Comparison of ENCODE assay signal across 20 cellular contexts in genomic region chr16:23554536-23554935, GRCh38. TPM values are rescaled to one million over a fixed set of nuclear protein-coding genes. Genes with fewer than 3 reads are reported as not detected.
DNase-seq lines count a peak whose midpoint lies in the region; ATAC-seq and TF ChIP-seq lines count a peak whose summit lies in the region.
"Had no signal": no experiment of that assay in that cellular context is flagged by ENCODE, and none has a peak within 500 bp of the region (broad histone marks: within the 10 kb centered on the region; RNA-seq: fewer than 3 reads in every experiment).

No MANE protein-coding gene starts in this region.

- H4K20me1 ChIP-seq in mammary epithelial cell (ENCODE audit: insufficient read depth, low read length), result no peaks in the 10 kb centered on the region

- H3K27me3 Mint-ChIP-seq in activated T-cell treated with anti-CD3 and anti-CD28 coated beads, Interleukin-2, amount 50 U/mL, for 24 hours, result no peaks in the 10 kb centered on the region
- H3K27me3 Mint-ChIP-seq in activated T-cell treated with anti-CD3 and anti-CD28 coated beads, Interleukin-2, amount 50 U/mL, for 72 hours (ENCODE audit: low read depth), result no peaks in the 10 kb centered on the region

- H3K9ac ChIP-seq in mammary epithelial cell (ENCODE audit: insufficient read depth, low read length), result no peak overlapping the region

- H3K4me1 Mint-ChIP-seq in activated T-cell treated with anti-CD3 and anti-CD28 coated beads, Interleukin-2, amount 50 U/mL, for 24 hours (ENCODE audit: low read depth), result peaks cover 38% of the 10 kb centered on the region
- H3K4me1 Mint-ChIP-seq in activated T-cell treated with anti-CD3 and anti-CD28 coated beads, Interleukin-2, amount 50 U/mL, for 72 hours (ENCODE audit: low read depth), result peaks cover 39% of the 10 kb centered on the region

- CTCF ChIA-PET in HEK293 (lab: Yijun Ruan, JAX), result no interaction called here
- CTCF ChIA-PET in mammary epithelial cell (lab: Charles Lee; ENCODE audit: low non-redundant PET), result interaction anchor here (0.7 kb wide), 1 partner anchor 57 kb away, joined by 3 read pairs; no protein-coding TSS in a partner anchor

- POLR2A ChIA-PET in HEK293 (lab: Yijun Ruan, JAX), result interaction anchor here (1.2 kb wide), 1 partner anchor 9 kb away, joined by 4 read pairs; no protein-coding TSS in a partner anchor

- no peaks in the 10 kb centered on the region for H3K9me3 ChIP-seq in HEK293 (ENCODE audit: control insufficient read depth, insufficient read depth, low read depth, low read length)
- no peaks in the 10 kb centered on the region for H3K9me3 ChIP-seq in mammary epithelial cell (replicated peaks; ENCODE audit: insufficient read depth, low read length)
- no peaks in the 10 kb centered on the region for H3K9me3 ChIP-seq in psoas muscle

- no peak for ATAC-seq in activated T-cell treated with anti-CD3 and anti-CD28 coated beads, Interleukin-2, amount 50 U/mL, for 72 hours (replicated peaks in 1 of 2)
- no peak for ATAC-seq in HG03139 (IDR thresholded peaks at IDR 0.05; ENCODE audit: unreplicated experiment)
- no peak for ATAC-seq in psoas muscle
- ATAC-seq: GM23338 had no signal

- no peak for TF ChIP-seq POLR2A in NB4 (IDR thresholded peaks at IDR 0.05; ENCODE audit: extremely low read depth, insufficient read length)

- TSS peak; percentile 1 for BruUV-seq in mammary epithelial cell (replicated peaks; lab: Mats Ljungman, UMichigan)

- intact Hi-C loops in mammary epithelial cell (cut with micrococcal nuclease) (no loop called here), psoas muscle (cut with DNase I) (loop anchor here in 1 of 2 donors (10.0 kb wide), 2 partner anchors 100 to 990 kb away; partner anchors contain the start of gene COG7)

- H3K4me1 ChIP-seq in HEK293 (ENCODE audit: control insufficient read depth, insufficient read depth, low read length) (no peaks in the 10 kb centered on the region), mammary epithelial cell (ENCODE audit: insufficient read depth, low read length) (peaks cover 11% of the 10 kb centered on the region), psoas muscle (peaks cover 17% of the 10 kb centered on the region)

- H3K36me3 ChIP-seq in HEK293 (ENCODE audit: control insufficient read depth in 2 of 2, insufficient read depth in 1 of 2, low read length in 2 of 2), result peaks cover 22 to 39% of the 10 kb centered on the region in 2 experiments; a peak in 2 of 3 replicates
- H3K36me3 ChIP-seq in mammary epithelial cell (ENCODE audit: insufficient read depth, low read length), result peaks cover 18% of the 10 kb centered on the region
- peaks cover 17 to 61% of the 10 kb centered on the region in 2 donors for H3K36me3 ChIP-seq in psoas muscle (ENCODE audit: insufficient read depth in 1 of 2, low read depth in 1 of 2)

- in situ Hi-C loops in mammary epithelial cell (cut with MboI; ENCODE audit: low sequenced_read_pairs in 2 of 2), result no loop called here

- dilution Hi-C loops in mammary epithelial cell (cut with HindIII; ENCODE audit: low sequenced_read_pairs), result no loop called here

- DNase-seq in activated T-cell treated with anti-CD3 and anti-CD28 coated beads, Interleukin-2, amount 50 U/mL, for 24 hours, result no peak
- DNase-seq in activated T-cell treated with anti-CD3 and anti-CD28 coated beads, Interleukin-2, amount 50 U/mL, for 72 hours, result no peak
- DNase-seq in NB4 (ENCODE audit: low read depth) (peak; percentile 25), mammary epithelial cell (no peak), activated gamma-delta T cell treated with Interleukin-2 at 50 U/mL for 16 hours (no peak), psoas muscle (no peak)
- DNase-seq: ACHN, AML-193, DMS 273 treated with DMSO at 0.1 percent for 48 hours, GF-D8, MV-4-11, NCI-H1436, NCI-H2029, NCI-H510A treated with DMSO at 0.1 percent for 48 hours, OCI-M1, SIG-M5 had no signal

- WGBS in mammary epithelial cell (ENCODE audit: low coverage, missing lambda C conversion rate), result 81% methylated on average over 2 of the region's 3 CpGs
- 78 to 86% (median 85%) methylated on average over 3 of the region's 3 CpGs for WGBS in psoas muscle, 3 donors

- H3K9me3 Mint-ChIP-seq in activated T-cell treated with anti-CD3 and anti-CD28 coated beads, Interleukin-2, amount 50 U/mL, for 24 hours, result no peaks in the 10 kb centered on the region
- H3K9me3 Mint-ChIP-seq in activated T-cell treated with anti-CD3 and anti-CD28 coated beads, Interleukin-2, amount 50 U/mL, for 72 hours, result no peaks in the 10 kb centered on the region

- H3K36me3 Mint-ChIP-seq in activated T-cell treated with anti-CD3 and anti-CD28 coated beads, Interleukin-2, amount 50 U/mL, for 24 hours (ENCODE audit: low read depth), result peaks cover 61% of the 10 kb centered on the region
- peaks cover 2 to 12% of the 10 kb centered on the region in 2 donors for H3K36me3 Mint-ChIP-seq in activated T-cell treated with anti-CD3 and anti-CD28 coated beads, Interleukin-2, amount 50 U/mL, for 72 hours (ENCODE audit: insufficient read depth in 2 of 2)

- H3K4me3 Mint-ChIP-seq in activated T-cell treated with anti-CD3 and anti-CD28 coated beads, Interleukin-2, amount 50 U/mL, for 24 hours, result no peak overlapping the region
- no peak overlapping the region for H3K4me3 Mint-ChIP-seq in activated T-cell treated with anti-CD3 and anti-CD28 coated beads, Interleukin-2, amount 50 U/mL, for 72 hours
- H3K4me3 Mint-ChIP-seq: CD14-positive monocyte, GM23338 had no signal

- peak overlapping the region; percentile 56 for H3K27ac Mint-ChIP-seq in activated T-cell treated with anti-CD3 and anti-CD28 coated beads, Interleukin-2, amount 50 U/mL, for 24 hours
- no peak overlapping the region for H3K27ac Mint-ChIP-seq in activated T-cell treated with anti-CD3 and anti-CD28 coated beads, Interleukin-2, amount 50 U/mL, for 72 hours
- H3K27ac Mint-ChIP-seq: CD14-positive monocyte, GM23338 had no signal

- no peak overlapping the region for H3K27ac ChIP-seq in HEK293 (ENCODE audit: extremely low read depth, low read depth, low read length)
- H3K27ac ChIP-seq in mammary epithelial cell (ENCODE audit: insufficient read depth, low read depth, low read length), result no peak overlapping the region
- no peak overlapping the region for H3K27ac ChIP-seq in psoas muscle

- no peak for TF ChIP-seq CTCF in HEK293 (tag by site-specific recombination; IDR thresholded peaks at IDR 0.05)
- no peak for TF ChIP-seq CTCF in NB4 (IDR thresholded peaks at IDR 0.05; ENCODE audit: low read depth, low read length)
- TF ChIP-seq CTCF in mammary epithelial cell (conservative IDR thresholded peaks at IDR 0.05 in 1 of 2, IDR thresholded peaks at IDR 0.05 in 1 of 2; ENCODE audit: extremely low read depth in 1 of 2, insufficient read depth in 1 of 2, low read depth in 1 of 2, low read length in 2 of 2), result no peak
- no peak for TF ChIP-seq CTCF in psoas muscle (IDR thresholded peaks at IDR 0.05)

- no peak overlapping the region for H2AFZ ChIP-seq in mammary epithelial cell (ENCODE audit: low read depth, low read length)
- H2AFZ ChIP-seq: GM23338 had no signal

- H3K27me3 ChIP-seq in mammary epithelial cell (ENCODE audit: insufficient read depth, low read length) (no peaks in the 10 kb centered on the region), psoas muscle (ENCODE audit: insufficient read depth in 3 of 3, low read length in 2 of 3) (no peaks in the 10 kb centered on the region)

- no peak overlapping the region for H3K4me3 ChIP-seq in HEK293 (ENCODE audit: low read depth, low read length)
- no peak overlapping the region for H3K4me3 ChIP-seq in NB4 (ENCODE audit: low read depth, low read length)
- no peak overlapping the region for H3K4me3 ChIP-seq in mammary epithelial cell (replicated peaks in 1 of 3; ENCODE audit: insufficient read depth in 1 of 3, low read depth in 2 of 3, low read length in 3 of 3)
- no peak overlapping the region for H3K4me3 ChIP-seq in psoas muscle
- H3K4me3 ChIP-seq: GM23338 had no signal

- H3K4me2 ChIP-seq in mammary epithelial cell (ENCODE audit: insufficient read depth, low read depth, low read length), result no peak overlapping the region
- H3K4me2 ChIP-seq: GM23338 had no signal

- peaks cover 41% of the 10 kb centered on the region for H3K79me2 ChIP-seq in mammary epithelial cell (ENCODE audit: insufficient read depth, low read length)

TF ChIP-seq in HEK293, 187 proteins besides CTCF, POLR2A, EP300 and RAD21:
- TF ChIP-seq SP7 (tag by site-specific recombination; IDR thresholded peaks at IDR 0.05) (0 out of 2 replicates have a peak, but pooled peaks have one; percentile 15), ZBTB21 (tag by site-specific recombination; IDR thresholded peaks at IDR 0.05) (no peak)

RNA-seq across cellular contexts. Expression of gene EARS2, which starts 2.6 kb away (rescaled TPM):
- total RNA-seq in activated T-cell treated with anti-CD3 and anti-CD28 coated beads, Interleukin-2, amount 50 U/mL, for 72 hours, result 10 to 100 TPM; 12.5 to 13.4 TPM
- 10 to 100 TPM; 30.1 to 47.7 TPM for total RNA-seq in mammary epithelial cell
- 25.6 TPM for polyA plus RNA-seq in mammary epithelial cell
- 93.5 TPM for polyA minus RNA-seq in mammary epithelial cell
- total RNA-seq in psoas muscle, result 10 to 100 TPM; 19.0 to 28.3 (median 20.9) TPM
- polyA plus RNA-seq in psoas muscle, result 10 to 100 TPM; 12.1 to 22.5 (median 13.6) TPM

RNA-seq across cellular contexts. Expression of gene UBFD1, which starts 3.0 kb away (rescaled TPM):
- 10 to 100 TPM; 58.8 to 63.4 TPM for total RNA-seq in activated T-cell treated with anti-CD3 and anti-CD28 coated beads, Interleukin-2, amount 50 U/mL, for 72 hours
- total RNA-seq in mammary epithelial cell (10 to 100 TPM; 57.3 to 79.7 TPM), psoas muscle (100 to 1,000 TPM; 108 to 147 (median 122) TPM)
- polyA plus RNA-seq in mammary epithelial cell (35.5 TPM), psoas muscle (100 to 1,000 TPM in 1 of 3 donors, 10 to 100 TPM in 2; 44.8 to 145 (median 48.1) TPM)
- polyA minus RNA-seq in mammary epithelial cell, result 36.4 TPM

RNA-seq across cellular contexts. Expression of gene NDUFAB1, which starts 41.6 kb away (rescaled TPM):
- total RNA-seq in activated T-cell treated with anti-CD3 and anti-CD28 coated beads, Interleukin-2, amount 50 U/mL, for 72 hours, result 10 to 100 TPM; 73.5 to 80.3 TPM
- total RNA-seq in mammary epithelial cell (10 to 100 TPM; 70.2 to 86.6 TPM), psoas muscle (100 to 1,000 TPM; 175 to 241 (median 210) TPM)
- polyA plus RNA-seq in mammary epithelial cell (112 TPM), psoas muscle (100 to 1,000 TPM; 304 to 441 (median 365) TPM)
- 25.9 TPM for polyA minus RNA-seq in mammary epithelial cell

RNA-seq across cellular contexts. Expression of gene GGA2, which starts 44.2 kb away (rescaled TPM):
- 10 to 100 TPM; 85.5 to 86.6 TPM for total RNA-seq in activated T-cell treated with anti-CD3 and anti-CD28 coated beads, Interleukin-2, amount 50 U/mL, for 72 hours
- total RNA-seq in mammary epithelial cell (10 to 100 TPM; 29.2 to 33.2 TPM), psoas muscle (10 to 100 TPM; 43.1 to 62.9 (median 56.4) TPM)
- polyA plus RNA-seq in mammary epithelial cell (11.5 TPM), psoas muscle (10 to 100 TPM; 18.9 to 49.3 (median 21.7) TPM)
- 40.6 TPM for polyA minus RNA-seq in mammary epithelial cell
